19 cellular contexts compared by ENCODE assay signal in the genomic region with DNA sequence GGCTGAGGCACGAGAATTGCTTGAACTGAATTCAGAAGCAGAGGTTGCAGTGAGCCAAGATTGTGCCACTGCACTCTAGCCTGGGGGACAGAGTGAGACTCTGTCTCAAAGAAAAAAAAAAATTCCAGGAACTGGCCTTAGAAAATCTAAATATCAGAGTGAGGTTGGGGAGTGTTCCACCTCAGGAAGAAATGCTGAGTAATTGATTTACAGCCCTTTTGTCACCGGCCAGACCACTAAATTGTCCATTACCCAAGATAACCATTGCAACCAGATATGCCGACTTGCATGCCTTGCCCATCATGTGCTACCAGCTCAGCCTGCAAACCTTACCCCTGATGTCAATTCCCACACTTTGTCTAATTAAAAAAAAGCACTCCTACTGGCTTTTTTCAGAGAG.
"Had no signal": no experiment of that assay in that cellular context is flagged by ENCODE, and none has a peak within 500 bp of the region (broad histone marks: within the 10 kb centered on the region; RNA-seq: fewer than 3 reads in every experiment).

No MANE protein-coding gene starts in this region.

- H3K4me1 ChIP-seq: uterus had no signal

- H3K4me3 ChIP-seq: esophagus squamous epithelium, right atrium auricular region, tibial artery, uterus had no signal

- H3K27ac ChIP-seq: brain microvascular endothelial cell, esophagus squamous epithelium, parathyroid adenoma, right atrium auricular region, tibial artery, uterus had no signal

- DNase-seq: activated B cell treated with CpG ODN at 0.5 μM for 24 hours; activated CD4-positive, alpha-beta T cell treated with anti-CD3 and anti-CD28 coated beads for 48 hours; activated CD8-positive, alpha-beta memory T cell treated with anti-CD3 and anti-CD28 coated beads, Interleukin-2, amount 50 U/mL, for 4 hours; activated CD8-positive, alpha-beta T cell treated with anti-CD3 and anti-CD28 coated beads, Interleukin-2, amount 10 ng/mL, durations not matched to agents 7 days and 5 days; activated naive CD8-positive, alpha-beta T cell treated with anti-CD3 and anti-CD28 coated beads for 36 hours; brain microvascular endothelial cell; cortex of kidney; effector CD4-positive, alpha-beta T cell; esophagus squamous epithelium; foreskin fibroblast; head of caudate nucleus; naive B cell; stimulated activated CD4-positive, alpha-beta T cell treated with anti-CD3 and anti-CD28 coated beads, Interleukin-2, amount 100 ng/mL, for 48 hours; stimulated activated naive B cell treated with anti-CD40 and anti-IgM and Interleukin-4, amounts not matched to agents 10 μg/mL and 1 μg/mL and 100 μg/mL, for 72 hours; T-helper 1 cell; tibial artery; uterus had no signal

- H3K9me3 ChIP-seq: esophagus squamous epithelium had no signal

- H2AFZ ChIP-seq: parathyroid adenoma had no signal

- H3K27me3 ChIP-seq: brain microvascular endothelial cell, esophagus squamous epithelium, right atrium auricular region, tibial artery, uterus had no signal

- H3K36me3 ChIP-seq: uterus had no signal

- H3K79me2 ChIP-seq: parathyroid adenoma had no signal
